1 cellular context compared by ENCODE assay signal in the genomic region with DNA sequence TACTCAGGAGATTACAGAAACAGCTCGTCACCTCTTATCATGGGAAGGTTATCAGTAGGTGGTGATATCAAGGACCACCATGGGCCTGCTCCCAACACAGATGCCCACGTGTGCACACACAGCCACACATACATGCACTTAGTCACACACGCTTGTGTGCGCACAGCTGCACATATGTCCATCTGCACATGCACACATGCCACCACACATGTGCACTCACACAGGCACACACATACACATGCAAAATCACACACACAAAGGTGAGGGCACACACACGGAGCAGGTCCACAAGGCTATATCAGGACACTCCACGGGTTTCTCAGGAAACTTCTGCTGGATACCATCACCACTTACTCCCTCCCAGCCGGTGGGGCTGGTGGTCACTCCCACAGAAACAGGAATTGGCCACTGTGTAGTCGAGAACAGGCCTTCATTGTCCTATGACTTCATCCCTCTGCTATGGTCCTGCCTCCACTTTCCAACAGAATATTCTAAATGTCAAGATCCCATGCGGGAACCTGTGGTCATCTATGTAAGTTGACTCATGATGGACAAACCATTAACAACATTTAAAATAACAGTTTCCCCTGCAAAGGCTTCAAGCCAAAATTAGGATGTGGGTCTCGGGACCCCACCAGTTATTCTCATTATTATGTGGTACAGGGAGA.
TF ChIP-seq lines count a peak whose summit lies in the region.

No MANE protein-coding gene starts in this region.

TF ChIP-seq in H1, 55 proteins besides CTCF, POLR2A, EP300 and RAD21:
- TF ChIP-seq CTBP2 (IDR thresholded peaks at IDR 0.05; ENCODE audit: borderline replicate concordance, insufficient read depth, insufficient read length, low read length) (no peak), BCL11A (IDR thresholded peaks at IDR 0.05; ENCODE audit: low read depth in 2 of 2, low read length in 2 of 2) (no peak), SP4 (IDR thresholded peaks at IDR 0.05; ENCODE audit: low read length) (no peak), BACH1 (IDR thresholded peaks at IDR 0.05; ENCODE audit: low read length) (no peak), GABPA (IDR thresholded peaks at IDR 0.05; ENCODE audit: borderline replicate concordance, insufficient read depth, low read length) (no peak), CBX5 (IDR thresholded peaks at IDR 0.05; ENCODE audit: low read depth, low read length) (no peak), SP1 (IDR thresholded peaks at IDR 0.05; ENCODE audit: low read depth, low read length) (no peak), SIX5 (IDR thresholded peaks at IDR 0.05; ENCODE audit: low read depth, low read length) (no peak), TEAD4 (IDR thresholded peaks at IDR 0.05; ENCODE audit: low read depth, low read length) (no peak), POU5F1 (IDR thresholded peaks at IDR 0.05; ENCODE audit: low read depth, low read length) (no peak), RNF2 (IDR thresholded peaks at IDR 0.05; ENCODE audit: borderline replicate concordance, low read depth, low read length, missing control alignments, poor library complexity, severe bottlenecking) (no peak), KDM4A (IDR thresholded peaks at IDR 0.05; ENCODE audit: low read depth, low read length, severe bottlenecking) (no peak), GTF2F1 (IDR thresholded peaks at IDR 0.05; ENCODE audit: borderline replicate concordance, low read depth, low read length) (no peak), JUND (IDR thresholded peaks at IDR 0.05; ENCODE audit: low read length) (no peak), SUZ12 (IDR thresholded peaks at IDR 0.05; ENCODE audit: low read length) (no peak), SRF (IDR thresholded peaks at IDR 0.05; ENCODE audit: low read depth, low read length) (no peak), SAP30 (IDR thresholded peaks at IDR 0.05; ENCODE audit: insufficient read depth, insufficient replicate concordance, low read length) (no peak)
- TF ChIP-seq, protein P1, sequence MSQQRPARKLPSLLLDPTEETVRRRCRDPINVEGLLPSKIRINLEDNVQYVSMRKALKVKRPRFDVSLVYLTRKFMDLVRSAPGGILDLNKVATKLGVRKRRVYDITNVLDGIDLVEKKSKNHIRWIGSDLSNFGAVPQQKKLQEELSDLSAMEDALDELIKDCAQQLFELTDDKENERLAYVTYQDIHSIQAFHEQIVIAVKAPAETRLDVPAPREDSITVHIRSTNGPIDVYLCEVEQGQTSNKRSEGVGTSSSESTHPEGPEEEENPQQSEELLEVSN (IDR thresholded peaks at IDR 0.05) = no peak
TF ChIP-seq in H1: peak in this region for 0.
